1 cellular context compared by ENCODE assay signal in genomic region chr1:27605300-27605766, GRCh38.
TF ChIP-seq lines count a peak whose summit lies in the region.

No MANE protein-coding gene starts in this region.

TF ChIP-seq in IMR-90, 13 proteins besides CTCF, POLR2A, EP300 and RAD21:
- no peak for TF ChIP-seq RFX5 (IDR thresholded peaks at IDR 0.05; ENCODE audit: low read depth, low read length)
- no peak for TF ChIP-seq USF2 (IDR thresholded peaks at IDR 0.05; ENCODE audit: low read depth, low read length)
- TF ChIP-seq ELK1 (IDR thresholded peaks at IDR 0.05; ENCODE audit: borderline replicate concordance, low read depth, low read length) = no peak
- TF ChIP-seq MAFK (IDR thresholded peaks at IDR 0.05; ENCODE audit: low read depth, low read length) = no peak
- no peak for TF ChIP-seq NFE2L2 (IDR thresholded peaks at IDR 0.05; ENCODE audit: low read depth, low read length)
- no peak for TF ChIP-seq MAZ (IDR thresholded peaks at IDR 0.05; ENCODE audit: borderline replicate concordance, low read depth, low read length)
- no peak for TF ChIP-seq FOS (IDR thresholded peaks at IDR 0.05; ENCODE audit: low read depth, low read length)
- TF ChIP-seq MXI1 (IDR thresholded peaks at IDR 0.05; ENCODE audit: borderline replicate concordance, low read depth, low read length) = no peak
- no peak for TF ChIP-seq BHLHE40 (IDR thresholded peaks at IDR 0.05; ENCODE audit: low read depth, low read length)
- no peak for TF ChIP-seq CHD1 (IDR thresholded peaks at IDR 0.05; ENCODE audit: low read depth, low read length)
- TF ChIP-seq CEBPB (IDR thresholded peaks at IDR 0.05; ENCODE audit: low read depth, low read length) = no peak
- TF ChIP-seq SMC3 (IDR thresholded peaks at IDR 0.05; ENCODE audit: low read depth, low read length) = no peak
